13 cellular contexts compared by ENCODE assay signal in the genomic region with DNA sequence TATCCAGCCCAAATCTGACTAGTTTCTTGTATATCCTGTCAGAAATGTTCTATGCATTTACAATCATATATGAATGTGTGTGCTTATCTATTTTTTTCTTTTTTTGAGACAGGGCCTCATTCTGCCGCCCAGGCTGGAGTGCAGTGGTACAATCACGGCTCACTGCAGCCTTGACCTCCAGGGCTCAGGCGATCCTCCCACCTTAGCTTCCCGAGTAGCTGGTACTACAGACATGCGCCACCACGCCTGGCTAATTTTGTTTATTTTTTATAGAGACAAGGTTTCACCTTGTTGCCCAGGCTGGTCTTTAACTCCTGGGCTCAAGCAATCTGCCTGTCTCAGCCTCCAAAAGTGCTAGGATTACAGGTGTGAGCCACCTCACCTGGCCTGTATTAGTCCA. TPM values are rescaled to one million over a fixed set of nuclear protein-coding genes. Genes with fewer than 3 reads are reported as not detected.
"Had no signal": no experiment of that assay in that cellular context is flagged by ENCODE, and none has a peak within 500 bp of the region (broad histone marks: within the 10 kb centered on the region; RNA-seq: fewer than 3 reads in every experiment).

No MANE protein-coding gene starts in this region.

- H3K4me3 ChIP-seq: ovary, tibial nerve, vagina had no signal

- H3K4me1 ChIP-seq: foreskin keratinocyte had no signal

- H3K9me3 ChIP-seq: ovary, tibial nerve, vagina had no signal

- DNase-seq: activated CD4-positive, alpha-beta T cell treated with anti-CD3 and anti-CD28 coated beads, Interleukin-2, amount 50 U/mL, for 4 hours; activated CD4-positive, CD25-positive, alpha-beta regulatory T cell; activated naive CD4-positive, alpha-beta T cell; activated T-cell treated with anti-CD3 and anti-CD28 coated beads for 4 hours; aorta; effector memory CD4-positive, alpha-beta T cell; foreskin keratinocyte; kidney glomerular epithelial cell; mesendoderm; stimulated activated CD4-positive, alpha-beta T cell treated with anti-CD3 and anti-CD28 coated beads, Interleukin-1b, Interleukin-23, amount 100 ng/mL, for 48 hours had no signal

- H3K36me3 ChIP-seq: ovary, tibial nerve, vagina had no signal

- H3K27ac ChIP-seq: foreskin keratinocyte, ovary, tibial nerve, vagina had no signal

- ATAC-seq: foreskin keratinocyte had no signal

- H3K27me3 ChIP-seq: foreskin keratinocyte, ovary, tibial nerve, vagina had no signal

RNA-seq across cellular contexts. Expression of a gene that starts 3.0 kb away (rescaled TPM):
- total RNA-seq: foreskin keratinocyte had no signal
- polyA plus RNA-seq: aorta had no signal
